Comparison of ENCODE assay signal across 17 cellular contexts in the genomic region with DNA sequence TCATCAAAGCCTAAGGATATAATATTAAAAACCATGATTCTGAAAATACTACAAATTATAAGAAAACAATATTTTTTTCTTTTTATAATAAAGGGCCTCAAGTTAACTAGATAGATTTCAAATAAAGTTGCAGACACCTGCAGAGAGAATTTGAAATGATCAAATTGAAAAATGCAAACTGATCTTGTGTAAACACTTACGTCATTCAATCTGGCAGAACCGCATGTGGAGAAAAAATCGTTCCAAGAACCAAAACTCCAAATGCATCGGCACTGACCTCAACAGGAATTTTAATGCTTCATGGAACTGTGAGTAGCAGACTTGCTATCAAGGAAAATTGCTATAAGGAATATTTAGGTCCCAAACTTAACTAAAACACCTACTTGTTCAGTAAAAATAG. TPM values are rescaled to one million over a fixed set of nuclear protein-coding genes. Genes with fewer than 3 reads are reported as not detected.
DNase-seq lines count a peak whose midpoint lies in the region; ATAC-seq, FAIRE-seq and TF ChIP-seq lines count a peak whose summit lies in the region.
"Had no signal": no experiment of that assay in that cellular context is flagged by ENCODE, and none has a peak within 500 bp of the region (broad histone marks: within the 10 kb centered on the region; RNA-seq: fewer than 3 reads in every experiment).

No MANE protein-coding gene starts in this region.

- ATAC-seq in HG02623 (IDR thresholded peaks at IDR 0.05; ENCODE audit: unreplicated experiment), result no peak
- ATAC-seq in effector memory CD8-positive, alpha-beta T cell (replicated peaks), result no peak
- ATAC-seq: activated naive CD8-positive, alpha-beta T cell treated with anti-CD3 and anti-CD28 coated beads, Interleukin-2, amount 50 U/mL, for 24 hours; right cardiac atrium had no signal

- no peak overlapping the region for H3K27ac Mint-ChIP-seq in effector memory CD8-positive, alpha-beta T cell
- H3K27ac Mint-ChIP-seq: activated B cell treated with CpG ODN at 0.5 μM for 24 hours; activated naive CD8-positive, alpha-beta T cell treated with anti-CD3 and anti-CD28 coated beads, Interleukin-2, amount 50 U/mL, for 24 hours had no signal

- no peak for FAIRE-seq in bronchial epithelial cell (lab: Jason Lieb, UNC)
- FAIRE-seq in urothelium cell line (lab: Jason Lieb, UNC), result no peak

- H3K4me3 Mint-ChIP-seq in effector memory CD8-positive, alpha-beta T cell, result no peak overlapping the region
- H3K4me3 Mint-ChIP-seq: activated B cell treated with CpG ODN at 0.5 μM for 24 hours; activated naive CD8-positive, alpha-beta T cell treated with anti-CD3 and anti-CD28 coated beads, Interleukin-2, amount 50 U/mL, for 24 hours; nephron had no signal

- no peaks in the 10 kb centered on the region for H3K4me1 Mint-ChIP-seq in effector memory CD8-positive, alpha-beta T cell (ENCODE audit: low read depth in 2 of 2)
- H3K4me1 Mint-ChIP-seq: activated B cell treated with CpG ODN at 0.5 μM for 24 hours; activated naive CD8-positive, alpha-beta T cell treated with anti-CD3 and anti-CD28 coated beads, Interleukin-2, amount 50 U/mL, for 24 hours; nephron had no signal

- no peak overlapping the region for H3K4me3 ChIP-seq in bronchial epithelial cell (ENCODE audit: low read depth, low read length)
- H3K4me3 ChIP-seq: left ventricle myocardium inferior had no signal

- in situ Hi-C loops in G401 (cut with HindIII; ENCODE audit: low sequenced_read_pairs), result no loop called here

- no peaks in the 10 kb centered on the region for H3K36me3 Mint-ChIP-seq in effector memory CD8-positive, alpha-beta T cell (ENCODE audit: insufficient read depth)

- DNase-seq in G401 (ENCODE audit: low spot score), result peak; percentile 96
- peak; percentile 44 for DNase-seq in NCI-H2029 treated with DMSO at 0.1 percent for 48 hours (lab: John Stamatoyannopoulos, UW)
- peak; percentile 11 for DNase-seq in bronchial epithelial cell (ENCODE audit: low read depth)
- DNase-seq in medulla oblongata (ENCODE audit: extremely low spot score), result peak; percentile 9
- no peak for DNase-seq in effector memory CD8-positive, alpha-beta T cell
- DNase-seq in urothelium cell line (ENCODE audit: low spot score), result no peak
- no peak for DNase-seq in activated CD8-positive, alpha-beta memory T cell treated with anti-CD3 and anti-CD28 coated beads, Interleukin-2, amount 50 U/mL, for 4 hours
- DNase-seq: activated B cell treated with CpG ODN at 0.5 μM for 24 hours; activated naive CD8-positive, alpha-beta T cell treated with anti-CD3 and anti-CD28 coated beads, Interleukin-2, amount 50 U/mL, for 24 hours; effector CD4-positive, alpha-beta T cell; head of caudate nucleus; left ventricle myocardium inferior; NCI-H1436 treated with DMSO at 0.1 percent for 48 hours; OCI-M1; right cardiac atrium had no signal

- no peaks in the 10 kb centered on the region for H3K9me3 Mint-ChIP-seq in effector memory CD8-positive, alpha-beta T cell
- H3K9me3 Mint-ChIP-seq: activated B cell treated with CpG ODN at 0.5 μM for 24 hours; activated naive CD8-positive, alpha-beta T cell treated with anti-CD3 and anti-CD28 coated beads, Interleukin-2, amount 50 U/mL, for 24 hours; nephron had no signal

- no peaks in the 10 kb centered on the region for H3K36me3 ChIP-seq in bronchial epithelial cell (ENCODE audit: control insufficient read depth, insufficient read depth, low read length)
- H3K36me3 ChIP-seq: left ventricle myocardium inferior had no signal

- H3K27me3 ChIP-seq in bronchial epithelial cell (ENCODE audit: control insufficient read depth, insufficient read depth, low read length), result no peaks in the 10 kb centered on the region

- peaks cover 17 to 22% of the 10 kb centered on the region in 2 donors for H3K27me3 Mint-ChIP-seq in effector memory CD8-positive, alpha-beta T cell
- H3K27me3 Mint-ChIP-seq: activated B cell treated with CpG ODN at 0.5 μM for 24 hours had no signal

- TF ChIP-seq CTCF in bronchial epithelial cell (IDR thresholded peaks at IDR 0.05; ENCODE audit: insufficient read depth, low read length, severe bottlenecking), result no peak

RNA-seq across cellular contexts. Expression of gene CPA3, which starts 17.2 kb away (rescaled TPM):
- total RNA-seq in G401 (2014; rRNA removed; shearing (Covaris generic)), result not detected in 2 replicates
- total RNA-seq in bronchial epithelial cell, result not detected in 2 replicates
- total RNA-seq: activated B cell treated with CpG ODN at 0.5 μM for 24 hours had no signal

RNA-seq across cellular contexts. Expression of gene CPB1, which starts 54.7 kb away (rescaled TPM):
- not detected in 2 replicates for total RNA-seq in G401 (2014; rRNA removed; shearing (Covaris generic))
- total RNA-seq in bronchial epithelial cell, result not detected in 2 replicates
- total RNA-seq: activated B cell treated with CpG ODN at 0.5 μM for 24 hours, left ventricle myocardium inferior had no signal

Comparison
In these comparisons a context has a peak if more than half of its experiments do, and no peak if none do; other contexts are left out.
1. DNase-seq: peak in G401 (single experiment), NCI-H2029 treated with DMSO at 0.1 percent for 48 hours (single experiment), bronchial epithelial cell (single experiment) and medulla oblongata (single experiment); none in effector memory CD8-positive, alpha-beta T cell (0 of 3), urothelium cell line (single experiment) and activated CD8-positive, alpha-beta memory T cell treated with anti-CD3 and anti-CD28 coated beads, Interleukin-2, amount 50 U/mL, for 4 hours (single experiment).